In the genomic region with DNA sequence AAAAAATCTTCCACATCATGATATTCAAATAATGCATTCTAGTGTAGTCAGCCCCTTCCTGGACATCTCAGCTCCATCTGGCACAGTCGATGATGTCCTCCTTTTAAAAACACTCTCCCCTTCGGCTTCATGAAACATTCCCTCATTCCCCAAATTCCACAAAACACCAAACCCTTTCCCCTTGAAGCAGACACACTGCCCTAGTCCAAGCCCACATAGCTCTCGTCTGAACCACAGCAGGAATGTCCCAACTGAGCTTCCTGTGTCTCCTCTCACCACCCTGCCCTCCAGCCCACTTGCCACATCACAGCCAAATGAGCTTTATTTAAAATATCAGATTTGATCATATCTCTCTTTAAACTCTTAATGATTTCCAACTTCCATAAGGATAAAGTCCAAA, we compare ENCODE assay signal across 13 cellular contexts.
DNase-seq lines count a peak whose midpoint lies in the region; ATAC-seq and TF ChIP-seq lines count a peak whose summit lies in the region.
"Had no signal": no experiment of that assay in that cellular context is flagged by ENCODE, and none has a peak within 500 bp of the region (broad histone marks: within the 10 kb centered on the region; RNA-seq: fewer than 3 reads in every experiment).

No MANE protein-coding gene starts in this region.

- H3K27ac Mint-ChIP-seq in nephron, result peak overlapping the region; percentile 25 to 74 (median 59)
- H3K27ac Mint-ChIP-seq: activated naive CD8-positive, alpha-beta T cell treated with anti-CD3 and anti-CD28 coated beads, Interleukin-2, amount 50 U/mL, for 24 hours had no signal

- peaks cover 27% of the 10 kb centered on the region for H3K4me1 Mint-ChIP-seq in nephron

- no peaks in the 10 kb centered on the region for H3K27me3 ChIP-seq in BJ (ENCODE audit: control insufficient read depth, insufficient read depth, low read length)
- H3K27me3 ChIP-seq: ovary had no signal

- H3K4me3 ChIP-seq in BJ (ENCODE audit: low read depth, low read length), result no peak overlapping the region
- no peak overlapping the region for H3K4me3 ChIP-seq in choroid plexus epithelial cell (ENCODE audit: low read depth, low read length)
- H3K4me3 ChIP-seq: ovary had no signal

- no peaks in the 10 kb centered on the region for H3K9me3 Mint-ChIP-seq in nephron
- H3K9me3 Mint-ChIP-seq: activated naive CD8-positive, alpha-beta T cell treated with anti-CD3 and anti-CD28 coated beads, Interleukin-2, amount 50 U/mL, for 24 hours had no signal

- CTCF ChIA-PET in BJ (lab: Yijun Ruan, JAX), result interaction anchor here (0.9 to 2.1 kb wide), 4 partner anchors 16 to 57 kb away, joined by 3 to 6 read pairs (median 6); no protein-coding TSS in a partner anchor

- peak; percentile 96 for DNase-seq in BJ (ENCODE audit: low read depth)
- peak; percentile 97 for DNase-seq in NCI-H226
- peak; percentile 96 for DNase-seq in choroid plexus epithelial cell (ENCODE audit: low read depth)
- no peak for DNase-seq in 8988T
- DNase-seq in stimulated activated naive CD4-positive, alpha-beta T cell (lab: John Stamatoyannopoulos, UW), result no peak
- DNase-seq in SKM-1 (lab: John Stamatoyannopoulos, UW; ENCODE audit: unreplicated experiment), result no peak
- DNase-seq: activated CD4-positive, CD25-positive, alpha-beta regulatory T cell treated with anti-CD3 and anti-CD28 coated beads, Interleukin-2, amount 50 U/mL, for 72 hours; activated naive CD8-positive, alpha-beta T cell treated with anti-CD3 and anti-CD28 coated beads, Interleukin-2, amount 50 U/mL, for 24 hours; DMS153; NCI-H774; ovary had no signal

- no peaks in the 10 kb centered on the region for H3K36me3 ChIP-seq in BJ (ENCODE audit: control insufficient read depth, insufficient read depth, low read length)
- H3K36me3 ChIP-seq: ovary had no signal

- POLR2A ChIA-PET in BJ (lab: Charles Lee), result interaction anchor here (0.8 to 1.0 kb wide), 2 partner anchors 9 to 20 kb away, joined by 3 to 8 read pairs; no protein-coding TSS in a partner anchor

- no peak for ATAC-seq in GM21786 (IDR thresholded peaks at IDR 0.05; ENCODE audit: unreplicated experiment)
- ATAC-seq: activated naive CD8-positive, alpha-beta T cell treated with anti-CD3 and anti-CD28 coated beads, Interleukin-2, amount 50 U/mL, for 24 hours had no signal

- TF ChIP-seq CTCF in BJ (IDR thresholded peaks at IDR 0.05; ENCODE audit: insufficient read depth, low read depth, low read length) (no peak), choroid plexus epithelial cell (conservative IDR thresholded peaks at IDR 0.05; ENCODE audit: low read depth, low read length) (no peak), nephron (IDR thresholded peaks at IDR 0.05; ENCODE audit: unreplicated experiment in 3 of 3) (no peak)

- no peaks in the 10 kb centered on the region for H3K36me3 Mint-ChIP-seq in nephron (ENCODE audit: low read depth)

- peaks cover 8% of the 10 kb centered on the region for H3K27me3 Mint-ChIP-seq in nephron (ENCODE audit: low read depth)

- no peak overlapping the region for H3K4me3 Mint-ChIP-seq in nephron
- H3K4me3 Mint-ChIP-seq: activated naive CD8-positive, alpha-beta T cell treated with anti-CD3 and anti-CD28 coated beads, Interleukin-2, amount 50 U/mL, for 24 hours had no signal

Comparison
In these comparisons a context has a peak if more than half of its experiments do, and no peak if none do; other contexts are left out.
1. DNase-seq: peak in BJ (single experiment), NCI-H226 (single experiment) and choroid plexus epithelial cell (single experiment); none in 8988T (single experiment), stimulated activated naive CD4-positive, alpha-beta T cell (0 of 6) and SKM-1 (single experiment).